In the genomic region with DNA sequence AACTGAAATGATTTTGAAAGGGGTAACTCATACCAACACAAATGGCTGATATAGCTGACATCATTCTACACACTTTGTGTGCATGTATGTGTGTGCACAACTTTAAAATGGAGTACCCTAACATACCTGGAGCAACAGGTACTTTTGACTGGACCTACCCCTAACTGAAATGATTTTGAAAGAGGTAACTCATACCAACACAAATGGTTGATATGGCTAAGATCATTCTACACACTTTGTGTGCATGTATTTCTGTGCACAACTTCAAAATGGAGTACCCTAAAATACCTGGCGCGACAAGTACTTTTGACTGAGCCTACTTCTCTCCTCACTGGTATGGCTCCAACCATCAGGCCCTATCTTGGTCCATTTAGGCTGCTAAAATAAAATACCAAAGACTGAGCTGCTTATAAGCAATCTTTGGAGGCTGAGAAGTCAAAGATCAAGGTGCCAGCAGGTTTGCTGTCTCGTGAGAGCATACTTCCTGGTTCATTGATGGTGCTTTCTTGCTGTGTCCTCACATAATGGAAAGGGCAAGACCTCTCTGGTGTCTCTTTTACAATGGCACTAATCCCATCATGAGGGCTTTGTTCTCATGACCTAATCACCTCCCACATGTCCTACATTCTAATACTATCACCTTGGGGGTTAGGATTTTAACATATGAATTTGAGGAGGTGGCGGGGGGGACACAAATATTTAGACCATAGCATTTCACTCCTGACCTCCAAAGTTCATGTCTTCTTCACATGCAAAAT, we compare ENCODE assay signal across 19 cellular contexts.
"Had no signal": no experiment of that assay in that cellular context is flagged by ENCODE, and none has a peak within 500 bp of the region (broad histone marks: within the 10 kb centered on the region; RNA-seq: fewer than 3 reads in every experiment).

No MANE protein-coding gene starts in this region.

- H3K4me1 ChIP-seq: gastroesophageal sphincter had no signal

- H3K9me3 Mint-ChIP-seq: dendritic cell treated with granulocyte-macrophage colony-stimulating factor and Interleukin-4, amounts not matched to agents 40 ng/mL and 50 ng/mL, for 4 days had no signal

- DNase-seq: effector memory CD8-positive, alpha-beta T cell; glutamatergic neuron; kidney; left cardiac atrium; left ventricle myocardium superior; mesenchymal stem cell; naive thymus-derived CD8-positive, alpha-beta T cell; nucleus accumbens; ovary; right cardiac atrium; stimulated activated CD4-positive, alpha-beta T cell treated with anti-CD3 and anti-CD28 coated beads, Interleukin-2, amount 100 ng/mL, for 48 hours; stimulated activated naive CD4-positive, alpha-beta T cell treated with Interleukin-2 at 50 U/mL for 16 hours; trophoblast cell had no signal

- H3K36me3 ChIP-seq: esophagus muscularis mucosa, gastroesophageal sphincter, ovary had no signal

- H3K27ac ChIP-seq: epithelial cell of prostate, esophagus muscularis mucosa, gastroesophageal sphincter, ovary had no signal

- H3K9me3 ChIP-seq: esophagus muscularis mucosa, gastroesophageal sphincter, ovary had no signal

- H3K4me2 ChIP-seq: smooth muscle cell had no signal

- H3K27me3 ChIP-seq: esophagus muscularis mucosa, gastroesophageal sphincter, ovary had no signal

- H3K36me3 Mint-ChIP-seq: naive thymus-derived CD8-positive, alpha-beta T cell had no signal

- H3K4me3 ChIP-seq: esophagus muscularis mucosa, gastroesophageal sphincter, lung, ovary, smooth muscle cell had no signal

- ATAC-seq: effector memory CD8-positive, alpha-beta T cell; gastroesophageal sphincter; left cardiac atrium; left ventricle myocardium superior; naive thymus-derived CD8-positive, alpha-beta T cell had no signal

- H3K27me3 Mint-ChIP-seq: dendritic cell treated with granulocyte-macrophage colony-stimulating factor and Interleukin-4, amounts not matched to agents 40 ng/mL and 50 ng/mL, for 4 days; effector memory CD8-positive, alpha-beta T cell had no signal

- H3K4me3 Mint-ChIP-seq: dendritic cell treated with granulocyte-macrophage colony-stimulating factor and Interleukin-4, amounts not matched to agents 40 ng/mL and 50 ng/mL, for 4 days; effector memory CD8-positive, alpha-beta T cell; naive thymus-derived CD8-positive, alpha-beta T cell had no signal

- H3K27ac Mint-ChIP-seq: dendritic cell treated with granulocyte-macrophage colony-stimulating factor and Interleukin-4, amounts not matched to agents 40 ng/mL and 50 ng/mL, for 4 days; effector memory CD8-positive, alpha-beta T cell; naive thymus-derived CD8-positive, alpha-beta T cell had no signal

- H3K4me1 Mint-ChIP-seq: naive thymus-derived CD8-positive, alpha-beta T cell had no signal
